ENCODE assay signal across 8 cellular contexts in the genomic region with DNA sequence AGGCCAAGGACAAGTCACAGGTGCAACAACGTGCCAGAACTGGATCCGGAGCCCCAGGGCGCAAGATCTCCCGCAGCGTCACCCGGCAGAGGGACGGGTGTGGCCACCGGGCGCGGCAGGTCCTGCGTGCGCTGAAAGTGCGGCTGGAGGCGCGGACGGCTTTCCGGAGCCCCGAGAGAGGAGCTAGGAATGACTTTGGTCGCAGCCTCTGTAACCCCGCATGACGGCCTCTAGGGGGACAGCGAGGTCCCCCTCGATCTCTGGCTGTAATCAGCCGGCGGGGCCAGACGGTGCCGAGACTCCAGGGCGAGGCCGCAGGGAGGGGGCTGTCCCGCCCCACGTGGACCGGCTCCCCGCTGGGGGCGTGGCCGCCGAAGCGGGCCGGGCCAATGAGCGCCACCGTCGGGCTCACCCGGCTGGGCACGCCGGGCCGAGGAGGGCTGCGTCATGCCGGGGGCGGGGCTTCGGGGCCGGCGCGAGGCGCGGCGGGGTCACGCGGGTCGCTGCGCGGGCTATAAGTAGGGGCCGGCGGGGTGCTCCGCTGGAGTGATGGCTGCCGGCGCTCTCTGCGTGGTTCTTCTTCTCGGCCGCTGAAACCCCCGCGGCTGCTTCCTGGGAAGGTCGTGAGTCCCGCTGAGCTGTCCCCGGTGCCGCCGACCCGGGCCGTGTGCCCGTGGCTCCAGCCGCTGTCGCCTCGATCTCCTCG. TPM values are rescaled to one million over a fixed set of nuclear protein-coding genes. Genes with fewer than 3 reads are reported as not detected.
DNase-seq lines count a peak whose midpoint lies in the region; ATAC-seq and TF ChIP-seq lines count a peak whose summit lies in the region.

Gene SLC20A1 (plus strand): TSS at position 544 of the 706 bp plus-strand sequence. CDS start 890 bp downstream, outside the sequence.

- H3K4me2 ChIP-seq in OCI-LY7 (ENCODE audit: low read length): peak within 1 kb of the TSS; percentile 97

- CTCF ChIA-PET in OCI-LY7 (lab: Charles Lee; ENCODE audit: unreplicated experiment): interaction anchor here (0.9 kb wide), 1 partner anchor 80 kb away, joined by 4 read pairs; no protein-coding TSS in a partner anchor

- H3K9me3 ChIP-seq in HUES64 (ENCODE audit: insufficient read depth, low read depth, low read length): no peaks in the 10 kb centered on the region
- H3K9me3 ChIP-seq in OCI-LY7 (ENCODE audit: low read length): no peaks in the 10 kb centered on the region
- H3K9me3 ChIP-seq in mucosa of descending colon: no peaks in the 10 kb centered on the region

- H3K4me3 ChIP-seq in HUES64 (ENCODE audit: low read length): peak within 1 kb of the TSS; percentile 96
- H3K4me3 ChIP-seq in OCI-LY7 (ENCODE audit: low read depth, low read length, poor library complexity, severe bottlenecking): peak within 1 kb of the TSS; percentile 80
- H3K4me3 ChIP-seq in epithelial cell of esophagus (ENCODE audit: low read length): peak within 1 kb of the TSS; percentile 71
- H3K4me3 ChIP-seq in mucosa of descending colon: peak within 1 kb of the TSS; percentile 77

- peak within 1 kb of the TSS; percentile 98 for H3K9ac ChIP-seq in HUES64 (ENCODE audit: low read depth, low read length)

- H2AFZ ChIP-seq in OCI-LY7 (ENCODE audit: low read length): peak within 1 kb of the TSS; percentile 87

- peak; percentile 60 for TF ChIP-seq CTCF in OCI-LY7 (conservative IDR thresholded peaks at IDR 0.05; ENCODE audit: low read length)
- peak; percentile 5 for TF ChIP-seq CTCF in epithelial cell of esophagus (IDR thresholded peaks at IDR 0.05; ENCODE audit: insufficient read depth, low read depth, low read length, missing control alignments)
- TF ChIP-seq CTCF in mucosa of descending colon (IDR thresholded peaks at IDR 0.05): no peak

- H3K79me2 ChIP-seq in OCI-LY7 (ENCODE audit: insufficient read depth, low read depth, low read length): peaks cover 53% of the 10 kb centered on the region

- DNase-seq in DMS 273 (lab: John Stamatoyannopoulos, UW; ENCODE audit: unreplicated experiment): peak; percentile 99
- DNase-seq in OCI-LY7 (ENCODE audit: low spot score): peak; percentile 95
- DNase-seq in activated T-cell treated with anti-CD3 and anti-CD28 coated beads for 24 hours (ENCODE audit: low read depth): peak; percentile 97
- DNase-seq in epithelial cell of esophagus (ENCODE audit: low read depth): peak; percentile 94
- DNase-seq in mucosa of descending colon: peak; percentile 94 to 99 (median 98)
- peak; percentile 94 to 97 for DNase-seq in stimulated activated CD8-positive, alpha-beta memory T cell treated with anti-CD3 and anti-CD28 coated beads, Interleukin-4, amount 100 ng/mL, for 4 hours (ENCODE audit: low read depth in 2 of 2, low spot score in 1 of 2)

- POLR2A ChIA-PET in OCI-LY7 (lab: Charles Lee): interaction anchor here (0.6 to 1.5 kb wide), 12 partner anchors 9 to 762 kb away, joined by 3 to 4 read pairs (median 3); partner anchors contain the start of gene CKAP2L

- peaks cover 8% of the 10 kb centered on the region for H3K27me3 ChIP-seq in HUES64 (ENCODE audit: insufficient read depth, low read length)

- peaks cover 15% of the 10 kb centered on the region for H4K20me1 ChIP-seq in OCI-LY7 (ENCODE audit: insufficient read depth, low read length)

- H3K9me2 ChIP-seq in OCI-LY7 (ENCODE audit: insufficient read depth, low read length): no peaks in the 10 kb centered on the region

- ATAC-seq in GM21447 (IDR thresholded peaks at IDR 0.05; ENCODE audit: unreplicated experiment) (peak; percentile 80), mucosa of descending colon (peak; percentile 94)

- peak within 1 kb of the TSS; percentile 91 for H3K27ac ChIP-seq in HUES64 (ENCODE audit: low read depth, low read length)
- H3K27ac ChIP-seq in OCI-LY7 (ENCODE audit: low read depth, low read length, poor library complexity, severe bottlenecking): peak within 1 kb of the TSS; percentile 75

- intact Hi-C loops in OCI-LY7 (cut with micrococcal nuclease; ENCODE audit: unreplicated experiment): loop anchor here (1.0 to 10.0 kb wide), 5 partner anchors 45 to 761 kb away; partner anchors contain the start of genes ANAPC1, CKAP2L and POLR1B
- intact Hi-C loops in mucosa of descending colon (cut with DNase I, micrococcal nuclease): no loop called here

- H3K36me3 ChIP-seq in HUES64 (ENCODE audit: insufficient read depth, low read length): peaks cover 39% of the 10 kb centered on the region
- H3K36me3 ChIP-seq in OCI-LY7 (ENCODE audit: insufficient read depth, low read length): peaks cover 40% of the 10 kb centered on the region
- peaks cover 6% of the 10 kb centered on the region for H3K36me3 ChIP-seq in mucosa of descending colon (ENCODE audit: low read depth)

- H3K4me1 ChIP-seq in HUES64 (ENCODE audit: insufficient read depth, low read length) (peaks cover 43% of the 10 kb centered on the region; the same call in 1 of the 2 replicates), OCI-LY7 (ENCODE audit: insufficient read depth, low read length, poor library complexity, severe bottlenecking) (peaks cover 40% of the 10 kb centered on the region), mucosa of descending colon (ENCODE audit: low read depth) (peaks cover 25% of the 10 kb centered on the region)

- under 1% methylated on average over 82 of the region's 82 CpGs for WGBS in HUES64

- no TSS peak for BruUV-seq in OCI-LY7 (replicated peaks; lab: Mats Ljungman, UMichigan)

RNA-seq across cellular contexts. Expression of gene SLC20A1, which starts in this region (rescaled TPM):
- 70.0 TPM for polyA plus RNA-seq in HUES64 (2013, experiment 1 of 2)
- 50.9 TPM for polyA plus RNA-seq in HUES64 (2013, experiment 2 of 2)
- 59.7 and 64.8 TPM in 2 replicates for total RNA-seq in OCI-LY7 (2014; rRNA removed; shearing (Covaris generic))
- total RNA-seq in OCI-LY7 (2022) (86.1 and 89.5 TPM in 2 replicates), mucosa of descending colon (100 to 1,000 TPM in 1 of 3 donors, 10 to 100 TPM in 2; 64.3 to 128 (median 80.6) TPM)

Comparison
In these comparisons a context has a peak if more than half of its experiments do, and no peak if none do; other contexts are left out.
1. Peak in every context shown above with its lines: DNase-seq, ATAC-seq, H3K4me3 ChIP-seq and H3K27ac ChIP-seq.